8 cellular contexts compared by ENCODE assay signal in genomic region chr1:14778882-14779594, GRCh38.
A peak's percentile ranks its signal among the peaks of the same experiment; 100 is the strongest.
DNase-seq lines count a peak whose midpoint lies in the region; ATAC-seq and TF ChIP-seq lines count a peak whose summit lies in the region.

No MANE protein-coding gene starts in this region.

- no TSS peak for BruUV-seq in PC-3 (replicated peaks; lab: Mats Ljungman, UMichigan)

- no peaks in the 10 kb centered on the region for H4K20me1 ChIP-seq in PC-3 (ENCODE audit: low read length)

- no peaks in the 10 kb centered on the region for H3K9me3 ChIP-seq in PC-3 (ENCODE audit: low read length)

- H3K4me2 ChIP-seq in PC-3 (ENCODE audit: low read length) = no peak overlapping the region

- intact Hi-C loops in PC-3 (cut with micrococcal nuclease) = no loop called here

- CTCF ChIA-PET in AG04449 (lab: Yijun Ruan, JAX) = interaction anchor here (1.0 to 4.9 kb wide), 7 partner anchors 8 to 320 kb away, joined by 3 to 32 read pairs (median 9); no protein-coding TSS in a partner anchor
- CTCF ChIA-PET in PC-3 (lab: Charles Lee) = no interaction called here

- H2AFZ ChIP-seq in PC-3 (ENCODE audit: low read length) = no peak overlapping the region

- no peak for ATAC-seq in PC-3

- H3K27ac ChIP-seq in PC-3 (ENCODE audit: low read length) = no peak overlapping the region

- H3K79me2 ChIP-seq in PC-3 (ENCODE audit: low read length) = no peaks in the 10 kb centered on the region

- no peaks in the 10 kb centered on the region for H3F3A ChIP-seq in PC-3 (ENCODE audit: low read length, unreplicated experiment)

- no peaks in the 10 kb centered on the region for H3K9me2 ChIP-seq in PC-3 (replicated peaks; ENCODE audit: low read length)

- TF ChIP-seq CTCF in AG04449 (IDR thresholded peaks at IDR 0.05; ENCODE audit: insufficient read depth, low read length, missing control alignments) (peak; percentile 65), GM12865 (IDR thresholded peaks at IDR 0.05; ENCODE audit: insufficient read depth, low read depth, low read length, missing control alignments) (peak; percentile 74), PC-3 (conservative IDR thresholded peaks at IDR 0.05; ENCODE audit: low read depth, low read length) (peak; percentile 79), choroid plexus epithelial cell (conservative IDR thresholded peaks at IDR 0.05; ENCODE audit: low read depth, low read length) (peak; percentile 92)

- H3K4me3 ChIP-seq in AG04449 (ENCODE audit: low read depth, low read length) = no peak overlapping the region
- no peak overlapping the region for H3K4me3 ChIP-seq in GM12865 (ENCODE audit: low read depth, low read length)
- no peak overlapping the region for H3K4me3 ChIP-seq in PC-3 (ENCODE audit: low read length)
- H3K4me3 ChIP-seq in choroid plexus epithelial cell (ENCODE audit: low read depth, low read length) = no peak overlapping the region

- no peak for DNase-seq in AG04449 (ENCODE audit: low read depth, low spot score)
- peak; percentile 36 for DNase-seq in GM12865 (ENCODE audit: low read depth)
- DNase-seq in PC-3 = peak; percentile 48
- DNase-seq in choroid plexus epithelial cell (ENCODE audit: low read depth) = peak; percentile 48
- peak; percentile 15 for DNase-seq in mucosa of gallbladder (ENCODE audit: low spot score)
- no peak for DNase-seq in middle frontal gyrus (ENCODE audit: extremely low spot score, low spot score)
- no peak for DNase-seq in AML-193 (lab: John Stamatoyannopoulos, UW)
- no peak for DNase-seq in NCI-H2171 (lab: John Stamatoyannopoulos, UW)

- no peaks in the 10 kb centered on the region for H3K4me1 ChIP-seq in PC-3 (ENCODE audit: insufficient read depth, low read length)

- POLR2A ChIA-PET in AG04449 (lab: Yijun Ruan, JAX) (interaction anchor here (0.7 kb wide), 1 partner anchor 28 kb away, joined by 3 read pairs; no protein-coding TSS in a partner anchor), PC-3 (lab: Charles Lee; ENCODE audit: unreplicated experiment) (no interaction called here)

- H3K9ac ChIP-seq in PC-3 (ENCODE audit: low read length) = no peak overlapping the region

- H3K27me3 ChIP-seq in PC-3 (ENCODE audit: low read length) = no peaks in the 10 kb centered on the region

- no peaks in the 10 kb centered on the region for H3K36me3 ChIP-seq in PC-3 (ENCODE audit: low read depth, low read length)

Comparison
In these comparisons a context has a peak if more than half of its experiments do, and no peak if none do; other contexts are left out.
1. DNase-seq: peak in GM12865 (single experiment), PC-3 (single experiment), choroid plexus epithelial cell (single experiment) and mucosa of gallbladder (single experiment); none in AG04449 (single experiment), middle frontal gyrus (single experiment), AML-193 (0 of 2) and NCI-H2171 (single experiment).
2. Peak in every context shown above with its lines, with median percentiles within 50 percentile points of each other: CTCF ChIP-seq.